1 cellular context compared by ENCODE assay signal in genomic region chr17:1625507-1626080, GRCh38.
TF ChIP-seq lines count a peak whose summit lies in the region.

No MANE protein-coding gene starts in this region.

TF ChIP-seq in endothelial cell of umbilical vein, 7 proteins besides CTCF, POLR2A, EP300 and RAD21:
- TF ChIP-seq EZH2 (IDR thresholded peaks at IDR 0.05; ENCODE audit: borderline replicate concordance, low read depth, low read length, severe bottlenecking) (no peak), GATA2 (IDR thresholded peaks at IDR 0.05; ENCODE audit: insufficient read depth, insufficient read length, low read depth, low read length) (no peak), POLR2AphosphoS5 (IDR thresholded peaks at IDR 0.05; ENCODE audit: insufficient read depth, low read depth, low read length) (no peak), MYC (IDR thresholded peaks at IDR 0.05; ENCODE audit: low read depth, low read length) (no peak), MAX (IDR thresholded peaks at IDR 0.05; ENCODE audit: insufficient read depth, insufficient read length) (no peak), JUN (IDR thresholded peaks at IDR 0.05; ENCODE audit: borderline replicate concordance, insufficient read depth, insufficient read length, low read depth) (no peak), FOS (IDR thresholded peaks at IDR 0.05; ENCODE audit: borderline replicate concordance, insufficient read depth, low read length) (no peak)
